Comparison of ENCODE assay signal across 1 cellular context in genomic region chr19:39334444-39334976, GRCh38.
TF ChIP-seq lines count a peak whose summit lies in the region.

No MANE protein-coding gene starts in this region.

TF ChIP-seq in HEK293, 187 proteins besides CTCF, POLR2A, EP300 and RAD21:
- TF ChIP-seq ZNF664 (tag by site-specific recombination; IDR thresholded peaks at IDR 0.05) = peak; percentile 85
- TF ChIP-seq ZNF157 (tag by site-specific recombination; IDR thresholded peaks at IDR 0.05) = no peak
TF ChIP-seq in HEK293: peak in this region for 1.
